ENCODE assay signal across 7 cellular contexts in genomic region chr1:204408074-204408507, GRCh38. TPM values are rescaled to one million over a fixed set of nuclear protein-coding genes. Genes with fewer than 3 reads are reported as not detected.
A peak's percentile ranks its signal among the peaks of the same experiment; 100 is the strongest.
DNase-seq lines count a peak whose midpoint lies in the region; ATAC-seq and TF ChIP-seq lines count a peak whose summit lies in the region.

No MANE protein-coding gene starts in this region.

- no peak for ATAC-seq in natural killer cell treated with Interleukin-12 subunit alpha and Interleukin-12 subunit beta and Interleukin-15 and Interleukin-18, amount 100 ng/mL, for 72 hours
- no peak for ATAC-seq in GM19351 (IDR thresholded peaks at IDR 0.05; ENCODE audit: unreplicated experiment)

- no peak for TF ChIP-seq CTCF in fibroblast of mammary gland (conservative IDR thresholded peaks at IDR 0.05; ENCODE audit: control insufficient read depth, insufficient read depth, low read depth, low read length)

- H3K27me3 Mint-ChIP-seq in natural killer cell treated with Interleukin-12 subunit alpha and Interleukin-12 subunit beta and Interleukin-15 and Interleukin-18, amount 100 ng/mL, for 72 hours: no peaks in the 10 kb centered on the region

- peak; percentile 72 for DNase-seq in Daoy (ENCODE audit: low read depth)
- DNase-seq in Kasumi-1 (lab: John Stamatoyannopoulos, UW): peak; percentile 32 to 37
- DNase-seq in activated CD4-positive, alpha-beta T cell treated with anti-CD3 and anti-CD28 coated beads, Interleukin-2, amount 50 U/mL, for 1 hour: peak; percentile 33
- peak; percentile 78 for DNase-seq in fibroblast of mammary gland (ENCODE audit: low read depth)
- no peak for DNase-seq in natural killer cell treated with Interleukin-12 subunit alpha and Interleukin-12 subunit beta and Interleukin-15 and Interleukin-18, amount 100 ng/mL, for 72 hours (ENCODE audit: low spot score)
- DNase-seq in NCI-H774 (lab: John Stamatoyannopoulos, UW): no peak

- peak overlapping the region; percentile 98 to 100 for H3K27ac Mint-ChIP-seq in natural killer cell treated with Interleukin-12 subunit alpha and Interleukin-12 subunit beta and Interleukin-15 and Interleukin-18, amount 100 ng/mL, for 72 hours

- H3K4me3 Mint-ChIP-seq in natural killer cell treated with Interleukin-12 subunit alpha and Interleukin-12 subunit beta and Interleukin-15 and Interleukin-18, amount 100 ng/mL, for 72 hours: peak overlapping the region; percentile 99

- peak overlapping the region; percentile 94 for H3K4me3 ChIP-seq in fibroblast of mammary gland (ENCODE audit: control insufficient read depth, low read depth, low read length)

- no peaks in the 10 kb centered on the region for H3K9me3 Mint-ChIP-seq in natural killer cell treated with Interleukin-12 subunit alpha and Interleukin-12 subunit beta and Interleukin-15 and Interleukin-18, amount 100 ng/mL, for 72 hours

- peaks cover 40% of the 10 kb centered on the region for H3K36me3 Mint-ChIP-seq in natural killer cell treated with Interleukin-12 subunit alpha and Interleukin-12 subunit beta and Interleukin-15 and Interleukin-18, amount 100 ng/mL, for 72 hours

- H3K4me1 Mint-ChIP-seq in natural killer cell treated with Interleukin-12 subunit alpha and Interleukin-12 subunit beta and Interleukin-15 and Interleukin-18, amount 100 ng/mL, for 72 hours (ENCODE audit: low read depth in 2 of 2): peaks cover 19 to 32% of the 10 kb centered on the region in 2 donors

RNA-seq across cellular contexts. Expression of gene PPP1R15B, which starts 3.5 kb away (rescaled TPM):
- total RNA-seq in Daoy (2014; rRNA removed; shearing (Covaris generic)): 22.5 and 30.7 TPM in 2 replicates
- 10 to 100 TPM; 93.1 to 98.6 TPM for total RNA-seq in natural killer cell treated with Interleukin-12 subunit alpha and Interleukin-12 subunit beta and Interleukin-15 and Interleukin-18, amount 100 ng/mL, for 72 hours

RNA-seq across cellular contexts. Expression of gene PLEKHA6, which starts 48.4 kb away (rescaled TPM):
- 0.29 and 0.83 TPM in 2 replicates for total RNA-seq in Daoy (2014; rRNA removed; shearing (Covaris generic))
- under 1 TPM; 0.17 to 0.89 TPM for total RNA-seq in natural killer cell treated with Interleukin-12 subunit alpha and Interleukin-12 subunit beta and Interleukin-15 and Interleukin-18, amount 100 ng/mL, for 72 hours

Comparison
In these comparisons a context has a peak if more than half of its experiments do, and no peak if none do; other contexts are left out.
1. DNase-seq: peak in Daoy (single experiment), Kasumi-1 (2 of 2), activated CD4-positive, alpha-beta T cell treated with anti-CD3 and anti-CD28 coated beads, Interleukin-2, amount 50 U/mL, for 1 hour (single experiment) and fibroblast of mammary gland (single experiment); none in natural killer cell treated with Interleukin-12 subunit alpha and Interleukin-12 subunit beta and Interleukin-15 and Interleukin-18, amount 100 ng/mL, for 72 hours (single experiment) and NCI-H774 (single experiment).